13 cellular contexts compared by ENCODE assay signal in the genomic region with DNA sequence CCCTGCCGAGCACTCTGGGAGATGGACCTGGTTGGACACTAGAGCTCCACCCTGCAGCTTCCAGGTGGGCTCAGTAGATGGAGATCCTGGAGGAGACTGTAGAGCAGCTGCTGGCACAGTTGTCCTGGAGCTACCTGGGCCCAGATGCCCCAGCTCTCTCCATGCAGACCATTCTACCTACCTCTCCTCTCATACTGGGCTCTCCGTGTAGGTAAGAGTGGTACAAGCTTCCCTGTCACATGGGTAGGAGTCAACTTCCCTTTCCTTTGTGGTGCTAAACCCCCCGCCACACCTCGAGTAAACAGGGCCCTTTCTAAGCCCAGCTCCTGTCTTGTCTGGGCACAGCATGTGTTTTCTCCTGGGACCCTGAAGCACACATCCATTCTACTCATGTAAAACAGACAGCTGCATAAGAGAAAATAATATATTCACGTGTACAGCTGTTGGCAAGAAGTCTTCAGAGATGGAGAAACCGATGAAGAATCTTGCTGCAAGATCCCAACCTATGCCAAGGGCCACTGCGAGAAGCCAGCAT.
DNase-seq lines count a peak whose midpoint lies in the region; ATAC-seq and TF ChIP-seq lines count a peak whose summit lies in the region.
"Had no signal": no experiment of that assay in that cellular context is flagged by ENCODE, and none has a peak within 500 bp of the region (broad histone marks: within the 10 kb centered on the region; RNA-seq: fewer than 3 reads in every experiment).

No MANE protein-coding gene starts in this region.

- no peaks in the 10 kb centered on the region for H3K36me3 Mint-ChIP-seq in activated CD4-positive, alpha-beta T cell treated with anti-CD3 and anti-CD28 coated beads, Interleukin-2, amount 10 ng/mL, durations not matched to agents 7 days and 5 days (ENCODE audit: low read depth)
- no peaks in the 10 kb centered on the region for H3K36me3 Mint-ChIP-seq in activated CD4-positive, alpha-beta T cell treated with anti-CD3 and anti-CD28 coated beads for 36 hours (ENCODE audit: low read depth)
- H3K36me3 Mint-ChIP-seq: CD14-positive monocyte had no signal

- no peaks in the 10 kb centered on the region for H3F3A ChIP-seq in Loucy (ENCODE audit: low read depth)

- no peaks in the 10 kb centered on the region for H3K27me3 Mint-ChIP-seq in activated CD4-positive, alpha-beta T cell treated with anti-CD3 and anti-CD28 coated beads, Interleukin-2, amount 10 ng/mL, durations not matched to agents 7 days and 5 days
- H3K27me3 Mint-ChIP-seq in activated CD4-positive, alpha-beta T cell treated with anti-CD3 and anti-CD28 coated beads for 36 hours, result peaks cover 7% of the 10 kb centered on the region

- H3K27ac Mint-ChIP-seq in activated CD4-positive, alpha-beta T cell treated with anti-CD3 and anti-CD28 coated beads, Interleukin-2, amount 10 ng/mL, durations not matched to agents 7 days and 5 days, result peak overlapping the region; percentile 72
- no peak overlapping the region for H3K27ac Mint-ChIP-seq in activated CD4-positive, alpha-beta T cell treated with anti-CD3 and anti-CD28 coated beads for 36 hours

- CTCF ChIA-PET in activated CD4-positive, alpha-beta T cell treated with anti-CD3 and anti-CD28 coated beads, Interleukin-2, amount 10 ng/mL, durations not matched to agents 7 days and 5 days (lab: Charles Lee), result interaction anchor here (0.8 to 1.3 kb wide), 4 partner anchors 20 to 613 kb away, joined by 3 to 4 read pairs (median 3); no protein-coding TSS in a partner anchor
- CTCF ChIA-PET in activated CD4-positive, alpha-beta T cell treated with anti-CD3 and anti-CD28 coated beads for 36 hours (lab: Charles Lee), result interaction anchor here (0.7 to 1.4 kb wide), 4 partner anchors 11 to 207 kb away, joined by 3 to 5 read pairs (median 4); no protein-coding TSS in a partner anchor

- peaks cover 3% of the 10 kb centered on the region for H3K9me3 Mint-ChIP-seq in activated CD4-positive, alpha-beta T cell treated with anti-CD3 and anti-CD28 coated beads, Interleukin-2, amount 10 ng/mL, durations not matched to agents 7 days and 5 days
- H3K9me3 Mint-ChIP-seq in activated CD4-positive, alpha-beta T cell treated with anti-CD3 and anti-CD28 coated beads for 36 hours (ENCODE audit: low read depth), result peaks cover 3% of the 10 kb centered on the region

- no peaks in the 10 kb centered on the region for H4K20me1 ChIP-seq in Loucy (ENCODE audit: insufficient read depth, low read length, poor library complexity, severe bottlenecking)

- H3K4me3 Mint-ChIP-seq in activated CD4-positive, alpha-beta T cell treated with anti-CD3 and anti-CD28 coated beads, Interleukin-2, amount 10 ng/mL, durations not matched to agents 7 days and 5 days, result no peak overlapping the region
- no peak overlapping the region for H3K4me3 Mint-ChIP-seq in activated CD4-positive, alpha-beta T cell treated with anti-CD3 and anti-CD28 coated beads for 36 hours
- H3K4me3 Mint-ChIP-seq: CD14-positive monocyte had no signal

- TF ChIP-seq CTCF in Loucy (conservative IDR thresholded peaks at IDR 0.05; ENCODE audit: low read length) (no peak), colonic mucosa (IDR thresholded peaks at IDR 0.05) (no peak)

- H2AFZ ChIP-seq in Loucy (ENCODE audit: low read length), result 0 out of 2 replicates have a peak overlapping the region, but pooled peaks have one; percentile 4

- H3K4me3 ChIP-seq in Loucy (ENCODE audit: low read length, poor library complexity, severe bottlenecking) (no peak overlapping the region), colonic mucosa (no peak overlapping the region)
- H3K4me3 ChIP-seq: SJCRH30 had no signal

- no peaks in the 10 kb centered on the region for H3K9me2 ChIP-seq in Loucy (replicated peaks; ENCODE audit: low read depth, low read length)

- H3K36me3 ChIP-seq in Loucy (ENCODE audit: insufficient read depth, low read length) (no peaks in the 10 kb centered on the region), colonic mucosa (no peaks in the 10 kb centered on the region)
- H3K36me3 ChIP-seq: SJCRH30 had no signal

- H3K27me3 ChIP-seq in Loucy (ENCODE audit: insufficient read depth, low read length, poor library complexity, severe bottlenecking) (no peaks in the 10 kb centered on the region), colonic mucosa (no peaks in the 10 kb centered on the region)
- H3K27me3 ChIP-seq: SJCRH30 had no signal

- ATAC-seq in activated CD4-positive, alpha-beta T cell treated with anti-CD3 and anti-CD28 coated beads for 36 hours, result no peak

- H3K79me2 ChIP-seq in Loucy (ENCODE audit: insufficient read depth, low read length), result no peaks in the 10 kb centered on the region

- DNase-seq in activated CD4-positive, alpha-beta T cell treated with anti-CD3 and anti-CD28 coated beads, Interleukin-2, amount 10 ng/mL, durations not matched to agents 7 days and 5 days, result no peak
- no peak for DNase-seq in activated CD4-positive, alpha-beta T cell treated with anti-CD3 and anti-CD28 coated beads for 36 hours
- DNase-seq in colonic mucosa, result peak; percentile 6
- no peak for DNase-seq in cerebellum (ENCODE audit: low spot score)
- no peak for DNase-seq in NCI-H510A treated with DMSO at 0.1 percent for 48 hours (lab: John Stamatoyannopoulos, UW)
- DNase-seq in hypothalamus (lab: John Stamatoyannopoulos, UW), result no peak
- DNase-seq: COR-L47, NCI-H187, NCI-H526 treated with DMSO at 0.1 percent for 48 hours, SJCRH30 had no signal

- H3K9ac ChIP-seq in Loucy (ENCODE audit: low read depth, low read length, poor library complexity, severe bottlenecking) (no peak overlapping the region), colonic mucosa (ENCODE audit: low read depth in 2 of 2, low read length in 2 of 2) (no peak overlapping the region)

- no peak overlapping the region for H3K27ac ChIP-seq in colonic mucosa
- H3K27ac ChIP-seq: RWPE1, SJCRH30 had no signal

- H3K4me1 Mint-ChIP-seq in activated CD4-positive, alpha-beta T cell treated with anti-CD3 and anti-CD28 coated beads, Interleukin-2, amount 10 ng/mL, durations not matched to agents 7 days and 5 days, result peaks cover 35% of the 10 kb centered on the region
- peaks cover 39% of the 10 kb centered on the region for H3K4me1 Mint-ChIP-seq in activated CD4-positive, alpha-beta T cell treated with anti-CD3 and anti-CD28 coated beads for 36 hours

- POLR2A ChIA-PET in activated CD4-positive, alpha-beta T cell treated with anti-CD3 and anti-CD28 coated beads, Interleukin-2, amount 10 ng/mL, durations not matched to agents 7 days and 5 days (lab: Charles Lee), result interaction anchor here (0.5 to 0.6 kb wide), 2 partner anchors 209 to 342 kb away, joined by 3 read pairs; no protein-coding TSS in a partner anchor
- POLR2A ChIA-PET in activated CD4-positive, alpha-beta T cell treated with anti-CD3 and anti-CD28 coated beads for 36 hours (lab: Charles Lee), result interaction anchor here (0.6 to 1.0 kb wide), 4 partner anchors 20 to 208 kb away, joined by 3 to 5 read pairs (median 4); a partner anchor contains a TSS

- H3K9me3 ChIP-seq in Loucy (ENCODE audit: insufficient read depth, low read depth, low read length) (no peaks in the 10 kb centered on the region), colonic mucosa (no peaks in the 10 kb centered on the region)
- H3K9me3 ChIP-seq: SJCRH30 had no signal

- intact Hi-C loops in activated CD4-positive, alpha-beta T cell treated with anti-CD3 and anti-CD28 coated beads for 36 hours (cut with DNase I, micrococcal nuclease), result no loop called here
- intact Hi-C loops in colonic mucosa (cut with DNase I), result no loop called here

- H3K4me1 ChIP-seq in Loucy (ENCODE audit: insufficient read depth, low read length, poor library complexity, severe bottlenecking), result peaks cover 23% of the 10 kb centered on the region
- H3K4me1 ChIP-seq in colonic mucosa, result no peaks in the 10 kb centered on the region
- H3K4me1 ChIP-seq: SJCRH30 had no signal

- peak overlapping the region; percentile 4 for H3K4me2 ChIP-seq in Loucy (ENCODE audit: low read depth, low read length, poor library complexity, severe bottlenecking)
